1 cellular context compared by ENCODE assay signal in the genomic region with DNA sequence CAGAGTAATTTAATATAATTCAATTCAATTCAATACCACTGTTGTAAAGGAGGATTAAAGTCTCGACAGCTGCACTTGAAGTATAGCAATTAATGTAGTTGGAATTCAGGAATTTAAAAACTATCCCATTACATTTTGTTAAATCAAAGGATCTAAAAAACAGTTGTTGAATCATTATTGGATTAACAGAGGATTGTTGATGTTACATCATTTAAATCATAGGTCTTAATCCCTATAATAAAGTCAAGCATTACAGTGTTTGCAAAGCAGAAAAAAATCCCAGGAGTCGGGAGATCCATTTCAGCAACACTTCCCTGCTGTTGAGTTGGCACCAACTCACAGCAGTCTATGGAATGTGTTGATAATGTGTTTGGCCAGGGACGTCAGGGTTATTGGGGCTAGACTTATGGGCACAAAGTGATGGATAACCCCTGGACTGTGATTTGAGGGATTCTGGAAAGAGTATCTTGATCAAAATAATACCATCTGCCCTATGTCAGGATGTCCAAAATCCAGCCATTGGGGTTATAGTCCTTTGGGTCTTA.
TF ChIP-seq lines count a peak whose summit lies in the region.

No MANE protein-coding gene starts in this region.

TF ChIP-seq in H1, 55 proteins besides CTCF, POLR2A, EP300 and RAD21 (continued from another document):
- TF ChIP-seq, protein P1, sequence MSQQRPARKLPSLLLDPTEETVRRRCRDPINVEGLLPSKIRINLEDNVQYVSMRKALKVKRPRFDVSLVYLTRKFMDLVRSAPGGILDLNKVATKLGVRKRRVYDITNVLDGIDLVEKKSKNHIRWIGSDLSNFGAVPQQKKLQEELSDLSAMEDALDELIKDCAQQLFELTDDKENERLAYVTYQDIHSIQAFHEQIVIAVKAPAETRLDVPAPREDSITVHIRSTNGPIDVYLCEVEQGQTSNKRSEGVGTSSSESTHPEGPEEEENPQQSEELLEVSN (IDR thresholded peaks at IDR 0.05): no peak
- TF ChIP-seq SP2 (IDR thresholded peaks at IDR 0.05; ENCODE audit: low read length) (no peak), TAF1 (IDR thresholded peaks at IDR 0.05; ENCODE audit: low read depth, low read length) (no peak), SIRT6 (IDR thresholded peaks at IDR 0.05; ENCODE audit: low read length) (no peak), SIN3A (conservative IDR thresholded peaks at IDR 0.05 in 1 of 2, IDR thresholded peaks at IDR 0.05 in 1 of 2; ENCODE audit: low read depth in 1 of 2, low read length in 2 of 2) (no peak), POLR2AphosphoS5 (IDR thresholded peaks at IDR 0.05; ENCODE audit: low read depth, low read length) (no peak), POU5F1 (IDR thresholded peaks at IDR 0.05; ENCODE audit: low read depth, low read length) (no peak), SUZ12 (IDR thresholded peaks at IDR 0.05; ENCODE audit: low read length) (no peak), KDM4A (IDR thresholded peaks at IDR 0.05; ENCODE audit: low read depth, low read length, severe bottlenecking) (no peak), FOSL1 (IDR thresholded peaks at IDR 0.05; ENCODE audit: insufficient read depth, low read depth, low read length) (no peak), RFX5 (IDR thresholded peaks at IDR 0.05; ENCODE audit: borderline replicate concordance, low read depth, low read length) (no peak), JUN (IDR thresholded peaks at IDR 0.05; ENCODE audit: low read depth, low read length) (no peak), RNF2 (IDR thresholded peaks at IDR 0.05; ENCODE audit: borderline replicate concordance, low read depth, low read length, missing control alignments, poor library complexity, severe bottlenecking) (no peak), HDAC2 (IDR thresholded peaks at IDR 0.05; ENCODE audit: borderline replicate concordance in 1 of 2, low read depth in 2 of 2, low read length in 2 of 2) (no peak), CBX8 (IDR thresholded peaks at IDR 0.05; ENCODE audit: borderline replicate concordance, low read depth, low read length) (no peak), TAF7 (optimal IDR thresholded peaks at IDR 0.05; ENCODE audit: borderline replicate concordance, low read depth, low read length) (no peak)
- TF ChIP-seq, protein P2, sequence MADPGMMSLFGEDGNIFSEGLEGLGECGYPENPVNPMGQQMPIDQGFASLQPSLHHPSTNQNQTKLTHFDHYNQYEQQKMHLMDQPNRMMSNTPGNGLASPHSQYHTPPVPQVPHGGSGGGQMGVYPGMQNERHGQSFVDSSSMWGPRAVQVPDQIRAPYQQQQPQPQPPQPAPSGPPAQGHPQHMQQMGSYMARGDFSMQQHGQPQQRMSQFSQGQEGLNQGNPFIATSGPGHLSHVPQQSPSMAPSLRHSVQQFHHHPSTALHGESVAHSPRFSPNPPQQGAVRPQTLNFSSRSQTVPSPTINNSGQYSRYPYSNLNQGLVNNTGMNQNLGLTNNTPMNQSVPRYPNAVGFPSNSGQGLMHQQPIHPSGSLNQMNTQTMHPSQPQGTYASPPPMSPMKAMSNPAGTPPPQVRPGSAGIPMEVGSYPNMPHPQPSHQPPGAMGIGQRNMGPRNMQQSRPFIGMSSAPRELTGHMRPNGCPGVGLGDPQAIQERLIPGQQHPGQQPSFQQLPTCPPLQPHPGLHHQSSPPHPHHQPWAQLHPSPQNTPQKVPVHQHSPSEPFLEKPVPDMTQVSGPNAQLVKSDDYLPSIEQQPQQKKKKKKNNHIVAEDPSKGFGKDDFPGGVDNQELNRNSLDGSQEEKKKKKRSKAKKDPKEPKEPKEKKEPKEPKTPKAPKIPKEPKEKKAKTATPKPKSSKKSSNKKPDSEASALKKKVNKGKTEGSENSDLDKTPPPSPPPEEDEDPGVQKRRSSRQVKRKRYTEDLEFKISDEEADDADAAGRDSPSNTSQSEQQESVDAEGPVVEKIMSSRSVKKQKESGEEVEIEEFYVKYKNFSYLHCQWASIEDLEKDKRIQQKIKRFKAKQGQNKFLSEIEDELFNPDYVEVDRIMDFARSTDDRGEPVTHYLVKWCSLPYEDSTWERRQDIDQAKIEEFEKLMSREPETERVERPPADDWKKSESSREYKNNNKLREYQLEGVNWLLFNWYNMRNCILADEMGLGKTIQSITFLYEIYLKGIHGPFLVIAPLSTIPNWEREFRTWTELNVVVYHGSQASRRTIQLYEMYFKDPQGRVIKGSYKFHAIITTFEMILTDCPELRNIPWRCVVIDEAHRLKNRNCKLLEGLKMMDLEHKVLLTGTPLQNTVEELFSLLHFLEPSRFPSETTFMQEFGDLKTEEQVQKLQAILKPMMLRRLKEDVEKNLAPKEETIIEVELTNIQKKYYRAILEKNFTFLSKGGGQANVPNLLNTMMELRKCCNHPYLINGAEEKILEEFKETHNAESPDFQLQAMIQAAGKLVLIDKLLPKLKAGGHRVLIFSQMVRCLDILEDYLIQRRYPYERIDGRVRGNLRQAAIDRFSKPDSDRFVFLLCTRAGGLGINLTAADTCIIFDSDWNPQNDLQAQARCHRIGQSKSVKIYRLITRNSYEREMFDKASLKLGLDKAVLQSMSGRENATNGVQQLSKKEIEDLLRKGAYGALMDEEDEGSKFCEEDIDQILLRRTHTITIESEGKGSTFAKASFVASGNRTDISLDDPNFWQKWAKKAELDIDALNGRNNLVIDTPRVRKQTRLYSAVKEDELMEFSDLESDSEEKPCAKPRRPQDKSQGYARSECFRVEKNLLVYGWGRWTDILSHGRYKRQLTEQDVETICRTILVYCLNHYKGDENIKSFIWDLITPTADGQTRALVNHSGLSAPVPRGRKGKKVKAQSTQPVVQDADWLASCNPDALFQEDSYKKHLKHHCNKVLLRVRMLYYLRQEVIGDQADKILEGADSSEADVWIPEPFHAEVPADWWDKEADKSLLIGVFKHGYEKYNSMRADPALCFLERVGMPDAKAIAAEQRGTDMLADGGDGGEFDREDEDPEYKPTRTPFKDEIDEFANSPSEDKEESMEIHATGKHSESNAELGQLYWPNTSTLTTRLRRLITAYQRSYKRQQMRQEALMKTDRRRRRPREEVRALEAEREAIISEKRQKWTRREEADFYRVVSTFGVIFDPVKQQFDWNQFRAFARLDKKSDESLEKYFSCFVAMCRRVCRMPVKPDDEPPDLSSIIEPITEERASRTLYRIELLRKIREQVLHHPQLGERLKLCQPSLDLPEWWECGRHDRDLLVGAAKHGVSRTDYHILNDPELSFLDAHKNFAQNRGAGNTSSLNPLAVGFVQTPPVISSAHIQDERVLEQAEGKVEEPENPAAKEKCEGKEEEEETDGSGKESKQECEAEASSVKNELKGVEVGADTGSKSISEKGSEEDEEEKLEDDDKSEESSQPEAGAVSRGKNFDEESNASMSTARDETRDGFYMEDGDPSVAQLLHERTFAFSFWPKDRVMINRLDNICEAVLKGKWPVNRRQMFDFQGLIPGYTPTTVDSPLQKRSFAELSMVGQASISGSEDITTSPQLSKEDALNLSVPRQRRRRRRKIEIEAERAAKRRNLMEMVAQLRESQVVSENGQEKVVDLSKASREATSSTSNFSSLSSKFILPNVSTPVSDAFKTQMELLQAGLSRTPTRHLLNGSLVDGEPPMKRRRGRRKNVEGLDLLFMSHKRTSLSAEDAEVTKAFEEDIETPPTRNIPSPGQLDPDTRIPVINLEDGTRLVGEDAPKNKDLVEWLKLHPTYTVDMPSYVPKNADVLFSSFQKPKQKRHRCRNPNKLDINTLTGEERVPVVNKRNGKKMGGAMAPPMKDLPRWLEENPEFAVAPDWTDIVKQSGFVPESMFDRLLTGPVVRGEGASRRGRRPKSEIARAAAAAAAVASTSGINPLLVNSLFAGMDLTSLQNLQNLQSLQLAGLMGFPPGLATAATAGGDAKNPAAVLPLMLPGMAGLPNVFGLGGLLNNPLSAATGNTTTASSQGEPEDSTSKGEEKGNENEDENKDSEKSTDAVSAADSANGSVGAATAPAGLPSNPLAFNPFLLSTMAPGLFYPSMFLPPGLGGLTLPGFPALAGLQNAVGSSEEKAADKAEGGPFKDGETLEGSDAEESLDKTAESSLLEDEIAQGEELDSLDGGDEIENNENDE (IDR thresholded peaks at IDR 0.05; ENCODE audit: insufficient replicate concordance, low read length): no peak
TF ChIP-seq in H1: peak in this region for 0.
